8 cellular contexts compared by ENCODE assay signal in the genomic region with DNA sequence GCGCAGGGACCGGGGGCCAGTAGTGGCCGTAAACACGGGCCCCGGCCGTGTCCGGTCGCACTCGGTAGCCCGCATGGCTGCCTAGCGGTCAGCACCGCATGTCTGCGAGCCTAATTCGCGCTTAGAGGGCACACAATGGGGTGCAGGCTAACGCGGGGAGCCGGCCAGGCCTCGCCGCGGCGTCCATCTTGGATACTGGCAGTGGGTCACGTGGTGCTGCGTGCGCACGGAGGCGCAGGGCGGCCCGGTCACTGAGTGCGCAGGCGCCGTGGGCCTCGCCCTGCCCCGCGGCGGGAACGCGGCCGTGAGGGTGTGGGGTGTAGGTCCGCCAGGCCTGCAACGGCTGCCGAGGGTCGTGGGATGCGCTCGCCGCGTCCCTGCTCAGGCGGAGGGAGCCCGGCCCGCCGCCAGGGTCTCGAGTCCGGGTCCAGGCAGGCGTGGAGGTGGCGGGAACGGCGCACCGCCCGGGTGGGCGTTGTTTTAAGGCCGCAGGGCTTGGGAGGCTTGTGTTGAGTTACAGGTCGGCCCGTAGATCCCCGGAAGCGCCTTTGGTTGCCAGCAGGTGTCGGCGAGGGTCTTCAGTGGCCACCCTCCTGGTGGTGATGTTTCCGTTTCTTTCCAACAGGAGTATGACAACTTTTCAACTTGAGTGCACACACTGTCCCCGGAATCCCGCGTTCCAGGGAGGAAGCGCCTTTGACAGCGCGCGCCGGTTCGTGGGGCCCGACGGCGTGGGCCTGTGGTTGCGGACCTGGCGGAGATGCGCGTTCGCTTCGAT.
DNase-seq lines count a peak whose midpoint lies in the region; ATAC-seq and TF ChIP-seq lines count a peak whose summit lies in the region.

No MANE protein-coding gene starts in this region.

- DNase-seq in AG10803 (ENCODE audit: low read depth) (peak; percentile 90), NCI-H2196 (lab: John Stamatoyannopoulos, UW; ENCODE audit: unreplicated experiment) (peak; percentile 95), caudate nucleus (lab: John Stamatoyannopoulos, UW) (peak in 59 of 61 donors; percentile 65 to 100 (median 95)), islet precursor cell (peak; percentile 96)
- DNase-seq in stimulated activated CD4-positive, alpha-beta T cell treated with anti-CD3 and anti-CD28 coated beads, Interleukin-12 subunit alpha, Interleukin-12 subunit beta, amount 100 ng/mL, for 24 hours (ENCODE audit: low read depth in 2 of 2): peak; percentile 84 to 85

- ATAC-seq in GM18909 (IDR thresholded peaks at IDR 0.05; ENCODE audit: poor library complexity, unreplicated experiment): peak; percentile 70
- peak; percentile 48 for ATAC-seq in HG03139 (IDR thresholded peaks at IDR 0.05; ENCODE audit: unreplicated experiment)

- peak overlapping the region; percentile 97 for H3K4me3 ChIP-seq in AG10803 (ENCODE audit: low read length)

- peak; percentile 16 for TF ChIP-seq CTCF in AG10803 (conservative IDR thresholded peaks at IDR 0.05; ENCODE audit: low read length)
- TF ChIP-seq CTCF in VCaP (conservative IDR thresholded peaks at IDR 0.05): no peak

- H3K27ac ChIP-seq in VCaP (peak overlapping the region; percentile 94), caudate nucleus (ENCODE audit: low read depth, low read length) (peak overlapping the region; percentile 100)

Comparison
In these comparisons a context has a peak if more than half of its experiments do, and no peak if none do; other contexts are left out.
1. Peak in every context shown above with its lines: DNase-seq, ATAC-seq, H3K4me3 ChIP-seq and H3K27ac ChIP-seq.